Comparison of ENCODE assay signal across 8 cellular contexts in genomic region chrX:76253432-76253831, GRCh38.
DNase-seq lines count a peak whose midpoint lies in the region; ATAC-seq and TF ChIP-seq lines count a peak whose summit lies in the region.

No MANE protein-coding gene starts in this region.

- no peak overlapping the region for H2AFZ ChIP-seq in SK-N-SH (ENCODE audit: low read depth)

- peak; percentile 51 for TF ChIP-seq CTCF in SK-N-SH (IDR thresholded peaks at IDR 0.05)
- TF ChIP-seq CTCF in cardiac fibroblast (IDR thresholded peaks at IDR 0.05; ENCODE audit: low read depth, low read length): peak; percentile 47
- TF ChIP-seq CTCF in liver (IDR thresholded peaks at IDR 0.05; ENCODE audit: low read depth, low read length, missing input control): peak; percentile 33

- H3K4me3 ChIP-seq in SK-N-SH (ENCODE audit: low read depth in 2 of 2, low read length in 1 of 2) (no peak overlapping the region), cardiac fibroblast (replicated peaks in 1 of 2; ENCODE audit: low read depth in 2 of 2, low read length in 2 of 2) (no peak overlapping the region), liver (ENCODE audit: low read depth in 1 of 3, low read length in 3 of 3) (no peak overlapping the region)

- H4K20me1 ChIP-seq in SK-N-SH (ENCODE audit: insufficient read depth): no peaks in the 10 kb centered on the region

- no peak for TF ChIP-seq EP300 in SK-N-SH (IDR thresholded peaks at IDR 0.05; ENCODE audit: borderline replicate concordance in 1 of 2, low read depth in 1 of 2, low read length in 1 of 2)

- H3K4me1 ChIP-seq in SK-N-SH (ENCODE audit: control insufficient read depth in 1 of 2, insufficient read depth in 2 of 2, low read depth in 1 of 2, low read length in 1 of 2) (no peaks in the 10 kb centered on the region), liver (ENCODE audit: control insufficient read depth in 4 of 4, insufficient read depth in 4 of 4, low read length in 3 of 4) (no peaks in the 10 kb centered on the region)

- POLR2A ChIA-PET in SK-N-SH (lab: Yijun Ruan, JAX): no interaction called here

- no peaks in the 10 kb centered on the region for H3F3A ChIP-seq in SK-N-SH (replicated peaks; ENCODE audit: insufficient read depth)

- 0% methylated on average over 3 of the region's 3 CpGs for WGBS in SK-N-SH (ENCODE audit: low lambda C conversion rate)
- WGBS in liver: 24% methylated on average over 3 of the region's 3 CpGs

- DNase-seq in G401 (ENCODE audit: low spot score): peak; percentile 35
- peak; percentile 24 for DNase-seq in SK-N-SH
- peak; percentile 42 to 56 for DNase-seq in cardiac fibroblast (ENCODE audit: low read depth in 2 of 2)
- peak; percentile 25 for DNase-seq in stimulated activated naive CD8-positive, alpha-beta T cell treated with anti-CD3 and anti-CD28 coated beads, Interleukin-15, Interleukin-2, amounts not matched to agents 100 U/mL and 50 U/mL, for 24 hours
- no peak for DNase-seq in GM19238 (ENCODE audit: insufficient read length, low spot score)

- no peaks in the 10 kb centered on the region for H3K79me2 ChIP-seq in SK-N-SH (ENCODE audit: insufficient read depth)

- H3K9me2 ChIP-seq in SK-N-SH: no peaks in the 10 kb centered on the region

- ATAC-seq in GM19395 (IDR thresholded peaks at IDR 0.05; ENCODE audit: unreplicated experiment) (peak; percentile 97), HG03460 (IDR thresholded peaks at IDR 0.05; ENCODE audit: unreplicated experiment) (peak; percentile 92)
- ATAC-seq in stimulated activated naive CD8-positive, alpha-beta T cell treated with anti-CD3 and anti-CD28 coated beads, Interleukin-15, Interleukin-2, amounts not matched to agents 100 U/mL and 50 U/mL, for 24 hours: peak; percentile 79

- H3K36me3 ChIP-seq in SK-N-SH (replicated peaks in 1 of 2; ENCODE audit: control insufficient read depth in 1 of 2, insufficient read depth in 2 of 2, low read length in 1 of 2): no peaks in the 10 kb centered on the region
- H3K36me3 ChIP-seq in liver (ENCODE audit: control insufficient read depth in 4 of 4, insufficient read depth in 3 of 4, low read depth in 1 of 4, low read length in 3 of 4): no peaks in the 10 kb centered on the region

- in situ Hi-C loops in G401 (cut with HindIII; ENCODE audit: low sequenced_read_pairs): no loop called here

- CTCF ChIA-PET in SK-N-SH (lab: Yijun Ruan, JAX): interaction anchor here (0.7 to 1.8 kb wide), 5 partner anchors 10 to 201 kb away, joined by 3 to 5 read pairs (median 4); partner anchors contain the start of gene PBDC1

- H3K27ac ChIP-seq in SK-N-SH (ENCODE audit: low read depth in 2 of 2, low read length in 1 of 2) (no peak overlapping the region), liver (ENCODE audit: low read depth in 1 of 2, low read length in 2 of 2) (no peak overlapping the region)

- H3K9me3 ChIP-seq in SK-N-SH: no peaks in the 10 kb centered on the region
- no peaks in the 10 kb centered on the region for H3K9me3 ChIP-seq in liver (ENCODE audit: control insufficient read depth in 4 of 4, low read length in 3 of 4)

- TF ChIP-seq RAD21 in SK-N-SH (IDR thresholded peaks at IDR 0.05; ENCODE audit: low read length): peak; percentile 69
- TF ChIP-seq RAD21 in liver (IDR thresholded peaks at IDR 0.05): peak; percentile 72 to 82

- H3K9ac ChIP-seq in SK-N-SH (no peak overlapping the region), liver (ENCODE audit: low read depth in 1 of 2, low read length in 2 of 2) (no peak overlapping the region)

- H3K27me3 ChIP-seq in SK-N-SH (ENCODE audit: insufficient read depth): no peaks in the 10 kb centered on the region
- peaks cover 0 to 3% (median 0%) of the 10 kb centered on the region in 4 donors for H3K27me3 ChIP-seq in liver (ENCODE audit: control insufficient read depth in 4 of 4, insufficient read depth in 4 of 4, low read length in 3 of 4)

- H3K4me2 ChIP-seq in SK-N-SH: no peak overlapping the region

TF ChIP-seq in SK-N-SH, 30 proteins besides CTCF, POLR2A, EP300 and RAD21:
- TF ChIP-seq RXRA (IDR thresholded peaks at IDR 0.05; ENCODE audit: borderline replicate concordance, low read depth) (no peak), FOSL2 (IDR thresholded peaks at IDR 0.05; ENCODE audit: borderline replicate concordance, low read depth) (no peak), SMC3 (IDR thresholded peaks at IDR 0.05; ENCODE audit: low read depth, low read length) (peak; percentile 20; the same call in 1 of the 2 replicates)

TF ChIP-seq in liver, 16 proteins besides CTCF, POLR2A, EP300 and RAD21:
- TF ChIP-seq HNF4A (conservative IDR thresholded peaks at IDR 0.05) (no peak), EGR1 (IDR thresholded peaks at IDR 0.05; ENCODE audit: low read depth in 2 of 2) (no peak), MAX (IDR thresholded peaks at IDR 0.05) (no peak), JUND (IDR thresholded peaks at IDR 0.05) (no peak), FOXA2 (IDR thresholded peaks at IDR 0.05) (no peak), YY1 (IDR thresholded peaks at IDR 0.05) (no peak), REST (IDR thresholded peaks at IDR 0.05) (no peak), HNF4G (IDR thresholded peaks at IDR 0.05) (no peak), NR2F2 (IDR thresholded peaks at IDR 0.05) (no peak), GABPA (IDR thresholded peaks at IDR 0.05 in 1 of 2, conservative IDR thresholded peaks at IDR 0.05 in 1 of 2) (no peak)
- TF ChIP-seq, protein P1, sequence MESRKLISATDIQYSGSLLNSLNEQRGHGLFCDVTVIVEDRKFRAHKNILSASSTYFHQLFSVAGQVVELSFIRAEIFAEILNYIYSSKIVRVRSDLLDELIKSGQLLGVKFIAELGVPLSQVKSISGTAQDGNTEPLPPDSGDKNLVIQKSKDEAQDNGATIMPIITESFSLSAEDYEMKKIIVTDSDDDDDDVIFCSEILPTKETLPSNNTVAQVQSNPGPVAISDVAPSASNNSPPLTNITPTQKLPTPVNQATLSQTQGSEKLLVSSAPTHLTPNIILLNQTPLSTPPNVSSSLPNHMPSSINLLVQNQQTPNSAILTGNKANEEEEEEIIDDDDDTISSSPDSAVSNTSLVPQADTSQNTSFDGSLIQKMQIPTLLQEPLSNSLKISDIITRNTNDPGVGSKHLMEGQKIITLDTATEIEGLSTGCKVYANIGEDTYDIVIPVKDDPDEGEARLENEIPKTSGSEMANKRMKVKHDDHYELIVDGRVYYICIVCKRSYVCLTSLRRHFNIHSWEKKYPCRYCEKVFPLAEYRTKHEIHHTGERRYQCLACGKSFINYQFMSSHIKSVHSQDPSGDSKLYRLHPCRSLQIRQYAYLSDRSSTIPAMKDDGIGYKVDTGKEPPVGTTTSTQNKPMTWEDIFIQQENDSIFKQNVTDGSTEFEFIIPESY (IDR thresholded peaks at IDR 0.05): no peak
